Comparison of ENCODE assay signal across 1 cellular context in the genomic region with DNA sequence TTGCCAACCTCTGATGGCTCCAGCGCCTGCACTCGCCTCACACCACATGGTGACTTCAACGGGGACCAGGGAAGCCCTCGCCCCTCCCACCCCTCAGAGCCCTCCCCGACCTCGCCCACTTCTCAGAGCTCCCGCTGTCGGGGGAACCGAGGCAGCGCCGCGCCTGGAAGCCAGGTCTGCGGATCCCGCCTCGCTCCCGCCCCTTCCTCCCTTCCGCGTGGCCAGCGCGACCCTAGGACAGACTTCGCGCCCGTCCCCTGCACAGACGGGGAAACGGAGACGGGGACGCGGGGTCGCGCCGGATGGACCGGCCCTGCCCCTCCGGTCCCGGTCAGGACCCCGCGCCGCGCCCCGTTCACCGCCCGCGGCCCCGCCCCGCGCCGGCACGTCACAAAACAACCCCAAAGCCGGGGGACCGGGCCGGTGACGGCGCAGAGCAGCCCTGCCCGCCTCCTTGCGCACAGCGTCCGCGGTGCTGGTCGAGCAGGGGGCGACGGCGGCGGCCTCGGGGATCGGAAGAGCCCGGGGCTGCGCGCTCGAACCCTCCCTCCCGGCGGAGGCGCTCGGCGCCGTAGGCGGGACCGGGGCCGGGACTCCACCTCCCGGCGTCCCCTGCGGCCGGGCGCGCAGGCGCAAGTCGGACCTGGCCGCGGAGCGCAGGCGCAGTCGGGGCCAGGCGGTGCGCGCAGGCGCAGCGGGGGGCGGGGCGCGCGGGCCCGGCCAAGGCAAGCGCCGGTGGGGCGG.
A peak's percentile ranks its signal among the peaks of the same experiment; 100 is the strongest.
TF ChIP-seq lines count a peak whose summit lies in the region.

No MANE protein-coding gene starts in this region.

TF ChIP-seq in WTC11, 78 proteins besides CTCF, POLR2A, EP300 and RAD21 (continued from another document):
- TF ChIP-seq ZNF281 (CRISPR knock-in tag; IDR thresholded peaks at IDR 0.05), result peak; percentile 72
- no peak for TF ChIP-seq IRF2 (CRISPR knock-in tag; IDR thresholded peaks at IDR 0.05; ENCODE audit: borderline replicate concordance, low read depth)
- TF ChIP-seq CREM (CRISPR knock-in tag; IDR thresholded peaks at IDR 0.05), result peak; percentile 72; the same call in 1 of the 2 replicates
- TF ChIP-seq HMGXB4 (CRISPR knock-in tag; IDR thresholded peaks at IDR 0.05), result peak; percentile 85
- TF ChIP-seq MLX (CRISPR knock-in tag; IDR thresholded peaks at IDR 0.05), result no peak
- TF ChIP-seq SP1 (CRISPR knock-in tag; conservative IDR thresholded peaks at IDR 0.05), result 0 out of 2 replicates have a peak, but pooled peaks have one; percentile 5
- 0 out of 2 replicates have a peak, but pooled peaks have one; percentile 35 for TF ChIP-seq ZNF232 (CRISPR knock-in tag; IDR thresholded peaks at IDR 0.05)
TF ChIP-seq in WTC11: peak in this region for 17.
